ENCODE assay signal across 14 cellular contexts in genomic region chr16:87849419-87850008, GRCh38. TPM values are rescaled to one million over a fixed set of nuclear protein-coding genes. Genes with fewer than 3 reads are reported as not detected.
DNase-seq lines count a peak whose midpoint lies in the region; ATAC-seq and TF ChIP-seq lines count a peak whose summit lies in the region.
"Had no signal": no experiment of that assay in that cellular context is flagged by ENCODE, and none has a peak within 500 bp of the region (broad histone marks: within the 10 kb centered on the region; RNA-seq: fewer than 3 reads in every experiment).

No MANE protein-coding gene starts in this region.

- H3K27me3 Mint-ChIP-seq in activated naive CD4-positive, alpha-beta T cell treated with anti-CD3 and anti-CD28 coated beads, Interleukin-2, amount 10 ng/mL, durations not matched to agents 7 days and 5 days = no peaks in the 10 kb centered on the region
- peaks cover 3% of the 10 kb centered on the region in 3 donors for H3K27me3 Mint-ChIP-seq in CD14-positive monocyte (ENCODE audit: low read depth in 3 of 3)
- H3K27me3 Mint-ChIP-seq: stimulated activated naive B cell treated with anti-CD40 and anti-IgM and Interleukin-4, amounts not matched to agents 10 μg/mL and 1 μg/mL and 100 μg/mL, for 72 hours had no signal

- no peak overlapping the region for H2AFZ ChIP-seq in hepatocyte

- CTCF ChIA-PET in activated naive CD4-positive, alpha-beta T cell treated with anti-CD3 and anti-CD28 coated beads, Interleukin-2, amount 10 ng/mL, durations not matched to agents 7 days and 5 days (lab: Charles Lee) = interaction anchor here (0.9 to 9.8 kb wide), 18 partner anchors 10 to 102 kb away, joined by 3 to 254 read pairs (median 7); partner anchors contain the start of genes BANP and SLC7A5
- CTCF ChIA-PET in RWPE1 (lab: Yijun Ruan, JAX) = interaction anchor here (0.5 to 3.4 kb wide), 15 partner anchors 10 to 697 kb away, joined by 3 to 48 read pairs (median 5); partner anchors contain the start of gene SLC7A5

- no peaks in the 10 kb centered on the region for H3K36me3 ChIP-seq in hepatocyte (replicated peaks; ENCODE audit: insufficient read depth, low read depth)
- H3K36me3 ChIP-seq in tibial nerve = peaks cover 0 to 12% (median 0%) of the 10 kb centered on the region in 3 donors
- H3K36me3 ChIP-seq: neutrophil, upper lobe of right lung had no signal

- peaks cover 39% of the 10 kb centered on the region for H3K36me3 Mint-ChIP-seq in activated naive CD4-positive, alpha-beta T cell treated with anti-CD3 and anti-CD28 coated beads, Interleukin-2, amount 10 ng/mL, durations not matched to agents 7 days and 5 days
- peaks cover 17 to 23% of the 10 kb centered on the region in 2 donors for H3K36me3 Mint-ChIP-seq in CD14-positive monocyte

- H3K4me2 ChIP-seq in hepatocyte = peak overlapping the region; percentile 31
- H3K4me2 ChIP-seq: KMS-11 had no signal

- no peaks in the 10 kb centered on the region for H3K9me3 ChIP-seq in hepatocyte (ENCODE audit: low read depth)
- no peaks in the 10 kb centered on the region for H3K9me3 ChIP-seq in tibial nerve
- H3K9me3 ChIP-seq: neutrophil, SJCRH30, upper lobe of right lung had no signal

- TF ChIP-seq POLR2A in tibial nerve (IDR thresholded peaks at IDR 0.05) = no peak

- H3K4me3 ChIP-seq in hepatocyte = no peak overlapping the region
- H3K4me3 ChIP-seq in tibial nerve = no peak overlapping the region
- H3K4me3 ChIP-seq: SJCRH30, upper lobe of right lung had no signal

- H3K4me3 Mint-ChIP-seq in activated naive CD4-positive, alpha-beta T cell treated with anti-CD3 and anti-CD28 coated beads, Interleukin-2, amount 10 ng/mL, durations not matched to agents 7 days and 5 days = no peak overlapping the region
- H3K4me3 Mint-ChIP-seq in CD14-positive monocyte = no peak overlapping the region
- H3K4me3 Mint-ChIP-seq: stimulated activated naive B cell treated with anti-CD40 and anti-IgM and Interleukin-4, amounts not matched to agents 10 μg/mL and 1 μg/mL and 100 μg/mL, for 72 hours had no signal

- H3K9me3 Mint-ChIP-seq in activated naive CD4-positive, alpha-beta T cell treated with anti-CD3 and anti-CD28 coated beads, Interleukin-2, amount 10 ng/mL, durations not matched to agents 7 days and 5 days = no peaks in the 10 kb centered on the region
- H3K9me3 Mint-ChIP-seq in CD14-positive monocyte = peaks cover 0 to 2% (median 0%) of the 10 kb centered on the region in 7 donors
- H3K9me3 Mint-ChIP-seq: stimulated activated naive B cell treated with anti-CD40 and anti-IgM and Interleukin-4, amounts not matched to agents 10 μg/mL and 1 μg/mL and 100 μg/mL, for 72 hours had no signal

- peaks cover 24% of the 10 kb centered on the region for H3K4me1 Mint-ChIP-seq in activated naive CD4-positive, alpha-beta T cell treated with anti-CD3 and anti-CD28 coated beads, Interleukin-2, amount 10 ng/mL, durations not matched to agents 7 days and 5 days
- peaks cover 22% of the 10 kb centered on the region for H3K4me1 Mint-ChIP-seq in CD14-positive monocyte

- H3K27me3 ChIP-seq in hepatocyte = no peaks in the 10 kb centered on the region
- no peaks in the 10 kb centered on the region for H3K27me3 ChIP-seq in tibial nerve
- H3K27me3 ChIP-seq: neutrophil, SJCRH30, upper lobe of right lung had no signal

- ATAC-seq in GM21619 (IDR thresholded peaks at IDR 0.05; ENCODE audit: unreplicated experiment) = no peak

- no peaks in the 10 kb centered on the region for H4K20me1 ChIP-seq in hepatocyte (ENCODE audit: insufficient read depth, poor library complexity, severe bottlenecking)

- no peak for TF ChIP-seq EP300 in tibial nerve (IDR thresholded peaks at IDR 0.05)

- H3K4me1 ChIP-seq in hepatocyte (ENCODE audit: insufficient read depth) (peaks cover 48% of the 10 kb centered on the region), tibial nerve (peaks cover 0 to 89% (median 43%) of the 10 kb centered on the region in 4 donors)

- intact Hi-C loops in CD14-positive monocyte (cut with micrococcal nuclease) = loop anchor here (1.0 to 10.0 kb wide), 6 partner anchors 21 to 155 kb away; no protein-coding TSS in a partner anchor

- H3K27ac Mint-ChIP-seq in activated naive CD4-positive, alpha-beta T cell treated with anti-CD3 and anti-CD28 coated beads, Interleukin-2, amount 10 ng/mL, durations not matched to agents 7 days and 5 days = peak overlapping the region; percentile 49
- no peak overlapping the region for H3K27ac Mint-ChIP-seq in CD14-positive monocyte
- H3K27ac Mint-ChIP-seq: stimulated activated naive B cell treated with anti-CD40 and anti-IgM and Interleukin-4, amounts not matched to agents 10 μg/mL and 1 μg/mL and 100 μg/mL, for 72 hours had no signal

- no peaks in the 10 kb centered on the region for H3K9me2 ChIP-seq in hepatocyte (replicated peaks; ENCODE audit: insufficient read depth)

- peak overlapping the region; percentile 98 for H3K27ac ChIP-seq in RWPE1
- peak overlapping the region; percentile 23 for H3K27ac ChIP-seq in hepatocyte
- peak overlapping the region; percentile 48 to 90 (median 81) for H3K27ac ChIP-seq in tibial nerve
- H3K27ac ChIP-seq: KMS-11, neutrophil, upper lobe of right lung had no signal

- DNase-seq in activated naive CD4-positive, alpha-beta T cell treated with anti-CD3 and anti-CD28 coated beads, Interleukin-2, amount 10 ng/mL, durations not matched to agents 7 days and 5 days = no peak
- DNase-seq in activated naive CD4-positive, alpha-beta T cell (lab: John Stamatoyannopoulos, UW) = no peak
- DNase-seq in RWPE1 (ENCODE audit: low spot score) (no peak), hepatocyte (ENCODE audit: low spot score) (no peak), tibial nerve (ENCODE audit: low spot score in 2 of 2) (no peak), HK-2 (ENCODE audit: unreplicated experiment) (no peak), CD14-positive monocyte (ENCODE audit: low spot score) (no peak)
- DNase-seq: NCI-H524 treated with DMSO at 0.1 percent for 48 hours had no signal

- POLR2A ChIA-PET in RWPE1 (lab: Yijun Ruan, JAX; ENCODE audit: low non-redundant PET) = interaction anchor here (0.5 kb wide), 1 partner anchor 64 kb away, joined by 3 read pairs; no protein-coding TSS in a partner anchor

- H3K79me2 ChIP-seq in hepatocyte = peaks cover 33% of the 10 kb centered on the region

- no peak for TF ChIP-seq CTCF in RWPE1 (conservative IDR thresholded peaks at IDR 0.05; ENCODE audit: low read depth)
- TF ChIP-seq CTCF in hepatocyte (IDR thresholded peaks at IDR 0.05; ENCODE audit: poor library complexity) = no peak
- TF ChIP-seq CTCF in tibial nerve (IDR thresholded peaks at IDR 0.05) = no peak
- TF ChIP-seq CTCF in CD14-positive monocyte (IDR thresholded peaks at IDR 0.05) = no peak

- WGBS in hepatocyte (ENCODE audit: low lambda C conversion rate, missing lambda C conversion rate) = 88% methylated on average over 16 of the region's 16 CpGs
- 67 to 71% methylated on average over 13 to 16 of the region's 16 CpGs for WGBS in tibial nerve, 2 donors

RNA-seq across cellular contexts. Expression of gene SLC7A5, which starts 19.8 kb away (rescaled TPM):
- 20.4 and 29.3 TPM in 2 replicates for total RNA-seq in hepatocyte
- polyA plus RNA-seq in hepatocyte = 52.5 and 56.2 TPM in 2 replicates
- total RNA-seq in tibial nerve = 1 to 10 TPM; 5.5 to 6.6 (median 6.0) TPM
- polyA plus RNA-seq in CD14-positive monocyte = 1 to 10 TPM in 1 of 2 donors, under 1 TPM in 1; 0.40 to 1.1 TPM

Comparison
In these comparisons a context has a peak if more than half of its experiments do, and no peak if none do; other contexts are left out.
1. H3K27ac ChIP-seq: peak in every context shown above with its lines; median percentile 98 in RWPE1; 81 in tibial nerve; 23 in hepatocyte.